In genomic region chr20:32820698-32821378, GRCh38 we compare ENCODE assay signal across 8 cellular contexts. TPM values are rescaled to one million over a fixed set of nuclear protein-coding genes. Genes with fewer than 3 reads are reported as not detected.
DNase-seq lines count a peak whose midpoint lies in the region; ATAC-seq and TF ChIP-seq lines count a peak whose summit lies in the region.

No MANE protein-coding gene starts in this region.

- peak overlapping the region; percentile 96 for H3K27ac Mint-ChIP-seq in type B pancreatic cell

- no peaks in the 10 kb centered on the region for H3K27me3 Mint-ChIP-seq in type B pancreatic cell

- in situ Hi-C loops in astrocyte of the cerebellum (cut with HindIII; ENCODE audit: low sequenced_read_pairs), result no loop called here

- peak overlapping the region; percentile 95 for H3K4me3 Mint-ChIP-seq in type B pancreatic cell

- 74 to 75% methylated on average over 25 of the region's 25 CpGs for WGBS in lower leg skin, 2 donors

- ATAC-seq in GM18519 (IDR thresholded peaks at IDR 0.05; ENCODE audit: low FRiP score, unreplicated experiment) (no peak), GM18868 (IDR thresholded peaks at IDR 0.05; ENCODE audit: unreplicated experiment) (no peak)

- intact Hi-C loops in lower leg skin (cut with DNase I; ENCODE audit: low total_unique reads), result no loop called here

- TF ChIP-seq POLR2A in lower leg skin (IDR thresholded peaks at IDR 0.05), result no peak

- TF ChIP-seq CTCF in astrocyte of the cerebellum (IDR thresholded peaks at IDR 0.05; ENCODE audit: low read depth, low read length, missing control alignments) (no peak), lower leg skin (IDR thresholded peaks at IDR 0.05) (no peak), type B pancreatic cell (conservative IDR thresholded peaks at IDR 0.05) (peak; percentile 6)

- H3K4me1 Mint-ChIP-seq in type B pancreatic cell (ENCODE audit: unreplicated experiment), result peaks cover 39% of the 10 kb centered on the region

- peak overlapping the region; percentile 90 for H3K4me3 ChIP-seq in astrocyte of the cerebellum (ENCODE audit: low read depth, low read length)
- peak overlapping the region; percentile 65 for H3K4me3 ChIP-seq in lower leg skin (ENCODE audit: low read depth, poor library complexity, severe bottlenecking)

- DNase-seq in stimulated activated CD4-positive, alpha-beta T cell treated with anti-CD3 and anti-CD28 coated beads, Interleukin-15, amount 100 ng/mL, for 24 hours, result peak; percentile 12
- DNase-seq in stimulated activated CD4-positive, alpha-beta T cell treated with anti-CD3 and anti-CD28 coated beads, Interleukin-4, amount 100 ng/mL, for 4 hours, result no peak
- DNase-seq in astrocyte of the cerebellum (ENCODE audit: low read depth) (no peak), lower leg skin (ENCODE audit: low spot score in 2 of 2) (no peak), type B pancreatic cell (ENCODE audit: extremely low spot score, unreplicated experiment) (no peak), NCI-H2029 treated with DMSO at 0.1 percent for 48 hours (lab: John Stamatoyannopoulos, UW) (no peak)

- H3K36me3 Mint-ChIP-seq in type B pancreatic cell, result peaks cover 10% of the 10 kb centered on the region

- H3K9me3 Mint-ChIP-seq in type B pancreatic cell, result no peaks in the 10 kb centered on the region

RNA-seq across cellular contexts. Expression of gene MAPRE1, which starts 1.1 kb away (rescaled TPM):
- 10 to 100 TPM; 44.6 to 60.2 (median 52.8) TPM for total RNA-seq in lower leg skin
- 144 and 189 TPM in 2 replicates for total RNA-seq in type B pancreatic cell (ENCODE audit: low replicate concordance)

RNA-seq across cellular contexts. Expression of gene EFCAB8, which starts 37.9 kb away (rescaled TPM):
- not detected for total RNA-seq in lower leg skin
- 0.07 and 0.97 TPM in 2 replicates for total RNA-seq in type B pancreatic cell (ENCODE audit: low replicate concordance)

RNA-seq across cellular contexts. Expression of gene DNMT3B, which starts 58.7 kb away (rescaled TPM):
- total RNA-seq in lower leg skin, result 1 to 10 TPM; 2.0 to 3.4 (median 2.7) TPM
- 18.2 and 19.7 TPM in 2 replicates for total RNA-seq in type B pancreatic cell (ENCODE audit: low replicate concordance)
